In the genomic region with DNA sequence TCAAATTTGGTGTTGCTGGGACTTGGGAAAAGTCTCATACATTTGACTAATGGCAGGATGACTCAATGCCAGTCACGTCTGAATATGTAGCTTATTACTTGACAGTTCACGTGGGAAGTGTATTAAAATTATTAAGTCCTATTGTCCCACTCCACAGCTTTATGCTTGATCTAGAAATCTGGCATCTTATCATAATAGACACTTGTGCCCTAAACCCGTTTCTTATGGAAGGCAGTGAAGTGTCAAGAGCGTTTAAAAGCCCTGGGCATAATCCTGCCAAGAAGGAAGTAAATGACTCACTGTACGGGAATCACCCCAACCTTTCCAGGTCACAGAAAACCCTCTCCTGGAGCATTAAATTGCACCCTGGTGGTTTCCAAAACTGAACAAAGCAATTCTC, we compare ENCODE assay signal across 13 cellular contexts.
DNase-seq lines count a peak whose midpoint lies in the region; ATAC-seq and TF ChIP-seq lines count a peak whose summit lies in the region.
"Had no signal": no experiment of that assay in that cellular context is flagged by ENCODE, and none has a peak within 500 bp of the region (broad histone marks: within the 10 kb centered on the region; RNA-seq: fewer than 3 reads in every experiment).

No MANE protein-coding gene starts in this region.

- no peak overlapping the region for H4K5ac ChIP-seq in IMR-90 (ENCODE audit: low read depth, low read length)

- no peaks in the 10 kb centered on the region for H3K9me3 ChIP-seq in A673 (ENCODE audit: low read depth, low read length, poor library complexity, severe bottlenecking)
- no peaks in the 10 kb centered on the region for H3K9me3 ChIP-seq in IMR-90 (ENCODE audit: control insufficient read depth, insufficient read depth, low read length)
- no peaks in the 10 kb centered on the region for H3K9me3 ChIP-seq in mammary epithelial cell (replicated peaks; ENCODE audit: insufficient read depth, low read length)
- no peaks in the 10 kb centered on the region for H3K9me3 ChIP-seq in lung (ENCODE audit: control insufficient read depth in 2 of 2, insufficient read depth in 1 of 2, low read length in 1 of 2)
- no peaks in the 10 kb centered on the region for H3K9me3 ChIP-seq in CD8-positive, alpha-beta memory T cell (ENCODE audit: low read length)

- no peaks in the 10 kb centered on the region for H3K9me3 Mint-ChIP-seq in CD8-positive, alpha-beta memory T cell
- H3K9me3 Mint-ChIP-seq: activated CD4-positive, alpha-beta T cell treated with anti-CD3 and anti-CD28 coated beads, Interleukin-2, amount 10 ng/mL, durations not matched to agents 7 days and 5 days; stimulated activated memory B cell treated with anti-CD40 and anti-IgM and Interleukin-4, amounts not matched to agents 10 μg/mL and 1 μg/mL and 100 μg/mL, for 72 hours had no signal

- no peak for TF ChIP-seq RAD21 in IMR-90 (IDR thresholded peaks at IDR 0.05; ENCODE audit: low read length)

- peaks cover 49% of the 10 kb centered on the region for H3K4me1 ChIP-seq in A673 (ENCODE audit: insufficient read depth, low read length, poor library complexity, severe bottlenecking)
- H3K4me1 ChIP-seq in IMR-90 (ENCODE audit: control insufficient read depth, insufficient read depth, low read length), result peaks cover 5% of the 10 kb centered on the region
- peaks cover 24% of the 10 kb centered on the region for H3K4me1 ChIP-seq in mammary epithelial cell (ENCODE audit: insufficient read depth, low read length)
- peaks cover 0 to 8% of the 10 kb centered on the region in 2 donors for H3K4me1 ChIP-seq in lung (ENCODE audit: control insufficient read depth in 2 of 2, insufficient read depth in 2 of 2, low read length in 2 of 2)
- peaks cover 3% of the 10 kb centered on the region for H3K4me1 ChIP-seq in CD8-positive, alpha-beta memory T cell (ENCODE audit: insufficient read depth, low read length)

- ATAC-seq in IMR-90 (ENCODE audit: low read depth) (no peak), lung (ENCODE audit: insufficient read depth, low FRiP score) (peak; percentile 79), HG03139 (IDR thresholded peaks at IDR 0.05; ENCODE audit: unreplicated experiment) (no peak)
- ATAC-seq: stimulated activated memory B cell treated with anti-CD40 and anti-IgM and Interleukin-4, amounts not matched to agents 10 μg/mL and 1 μg/mL and 100 μg/mL, for 72 hours had no signal

- CTCF ChIA-PET in A673 (lab: Charles Lee) (no interaction called here), IMR-90 (lab: Yijun Ruan, JAX) (no interaction called here), mammary epithelial cell (lab: Charles Lee; ENCODE audit: low non-redundant PET) (interaction anchor here (1.0 kb wide), 1 partner anchor 9 kb away, joined by 3 read pairs; no protein-coding TSS in a partner anchor)
- CTCF ChIA-PET in CD8-positive, alpha-beta memory T cell (lab: Charles Lee), result no interaction called here

- H3K36me3 ChIP-seq in A673 (ENCODE audit: insufficient read depth, low read length, poor library complexity, severe bottlenecking) (peaks cover 11% of the 10 kb centered on the region), IMR-90 (ENCODE audit: control insufficient read depth, insufficient read depth, low read length) (peaks cover 4% of the 10 kb centered on the region; the same call in 1 of the 2 replicates), mammary epithelial cell (ENCODE audit: insufficient read depth, low read length) (peaks cover 7% of the 10 kb centered on the region), lung (ENCODE audit: control insufficient read depth in 2 of 2, insufficient read depth in 2 of 2, low read length in 2 of 2) (no peaks in the 10 kb centered on the region)
- H3K36me3 ChIP-seq in CD8-positive, alpha-beta memory T cell (ENCODE audit: insufficient read depth, low read length), result no peaks in the 10 kb centered on the region

- H3K4me3 Mint-ChIP-seq in CD8-positive, alpha-beta memory T cell, result no peak overlapping the region
- H3K4me3 Mint-ChIP-seq: activated CD4-positive, alpha-beta T cell treated with anti-CD3 and anti-CD28 coated beads, Interleukin-2, amount 10 ng/mL, durations not matched to agents 7 days and 5 days; stimulated activated memory B cell treated with anti-CD40 and anti-IgM and Interleukin-4, amounts not matched to agents 10 μg/mL and 1 μg/mL and 100 μg/mL, for 72 hours had no signal

- H4K91ac ChIP-seq in IMR-90 (ENCODE audit: insufficient read depth, low read depth, low read length), result no peak overlapping the region

- no peak overlapping the region for H3K18ac ChIP-seq in IMR-90 (ENCODE audit: low read depth, low read length)

- H3K14ac ChIP-seq in IMR-90 (replicated peaks; ENCODE audit: low read depth, low read length), result no peak overlapping the region

- H3K27me3 Mint-ChIP-seq in CD8-positive, alpha-beta memory T cell, result peaks cover 0 to 3% of the 10 kb centered on the region in 2 donors
- H3K27me3 Mint-ChIP-seq: activated CD4-positive, alpha-beta T cell treated with anti-CD3 and anti-CD28 coated beads, Interleukin-2, amount 10 ng/mL, durations not matched to agents 7 days and 5 days; stimulated activated memory B cell treated with anti-CD40 and anti-IgM and Interleukin-4, amounts not matched to agents 10 μg/mL and 1 μg/mL and 100 μg/mL, for 72 hours had no signal

- H2BK120ac ChIP-seq in IMR-90 (ENCODE audit: low read depth, low read length), result no peak overlapping the region

- no peak overlapping the region for H3K23ac ChIP-seq in IMR-90 (ENCODE audit: low read depth, low read length)

- H3K4ac ChIP-seq in IMR-90 (ENCODE audit: low read depth, low read length), result no peak overlapping the region

- DNase-seq in A673 (ENCODE audit: low spot score), result peak; percentile 62
- DNase-seq in IMR-90, result peak; percentile 34
- DNase-seq in mammary epithelial cell, result peak; percentile 80
- DNase-seq in lung (ENCODE audit: low spot score), result peak; percentile 33
- DNase-seq in LoVo (ENCODE audit: low spot score), result no peak
- no peak for DNase-seq in CD8-positive, alpha-beta memory T cell
- no peak for DNase-seq in putamen (ENCODE audit: low spot score)
- DNase-seq: activated CD4-positive, alpha-beta T cell treated with anti-CD3 and anti-CD28 coated beads, Interleukin-2, amount 10 ng/mL, durations not matched to agents 7 days and 5 days; amygdala; NCI-H1105 treated with DMSO at 0.1 percent for 48 hours; right cardiac atrium had no signal

- no peak overlapping the region for H2AK5ac ChIP-seq in IMR-90 (ENCODE audit: low read depth, low read length)

- dilution Hi-C loops in IMR-90 (cut with HindIII; ENCODE audit: low sequenced_read_pairs, unreplicated experiment), result no loop called here
- dilution Hi-C loops in mammary epithelial cell (cut with HindIII; ENCODE audit: low sequenced_read_pairs), result no loop called here

- H3K79me2 ChIP-seq in mammary epithelial cell (ENCODE audit: insufficient read depth, low read length), result peaks cover 44% of the 10 kb centered on the region

- peaks cover 4 to 6% (median 5%) of the 10 kb centered on the region in 3 donors for H3K4me1 Mint-ChIP-seq in CD8-positive, alpha-beta memory T cell

- no peak overlapping the region for H3K27ac Mint-ChIP-seq in CD8-positive, alpha-beta memory T cell
- H3K27ac Mint-ChIP-seq: activated CD4-positive, alpha-beta T cell treated with anti-CD3 and anti-CD28 coated beads, Interleukin-2, amount 10 ng/mL, durations not matched to agents 7 days and 5 days; stimulated activated memory B cell treated with anti-CD40 and anti-IgM and Interleukin-4, amounts not matched to agents 10 μg/mL and 1 μg/mL and 100 μg/mL, for 72 hours had no signal

- TF ChIP-seq POLR2A in IMR-90 (IDR thresholded peaks at IDR 0.05; ENCODE audit: low read depth, low read length), result no peak

- H2BK5ac ChIP-seq in IMR-90 (ENCODE audit: low read depth, low read length, poor library complexity, severe bottlenecking), result no peak overlapping the region

- intact Hi-C loops in A673 (cut with micrococcal nuclease; ENCODE audit: unreplicated experiment), result no loop called here
- intact Hi-C loops in IMR-90 (cut with micrococcal nuclease), result no loop called here
- intact Hi-C loops in mammary epithelial cell (cut with micrococcal nuclease), result no loop called here

- TF ChIP-seq CTCF in A673 (conservative IDR thresholded peaks at IDR 0.05; ENCODE audit: low read depth, low read length) (no peak), IMR-90 (conservative IDR thresholded peaks at IDR 0.05; ENCODE audit: low read depth, low read length) (no peak), mammary epithelial cell (conservative IDR thresholded peaks at IDR 0.05 in 1 of 2, IDR thresholded peaks at IDR 0.05 in 1 of 2; ENCODE audit: extremely low read depth in 1 of 2, insufficient read depth in 1 of 2, low read depth in 1 of 2, low read length in 2 of 2) (no peak), lung (IDR thresholded peaks at IDR 0.05; ENCODE audit: control extremely low read depth, extremely low read depth) (no peak)

- H3K4me2 ChIP-seq in IMR-90 (ENCODE audit: low read depth, low read length), result no peak overlapping the region
- peak overlapping the region; percentile 37 for H3K4me2 ChIP-seq in mammary epithelial cell (ENCODE audit: insufficient read depth, low read depth, low read length)

- H3K56ac ChIP-seq in IMR-90 (ENCODE audit: extremely low read depth, insufficient read depth, low read length), result no peak overlapping the region

- H2BK20ac ChIP-seq in IMR-90 (ENCODE audit: low read depth, low read length), result no peak overlapping the region

- H3K4me3 ChIP-seq in A673 (ENCODE audit: low read depth, low read length, poor library complexity, severe bottlenecking) (no peak overlapping the region), IMR-90 (ENCODE audit: insufficient read depth, low read depth, low read length) (no peak overlapping the region), mammary epithelial cell (replicated peaks in 1 of 3; ENCODE audit: insufficient read depth in 1 of 3, low read depth in 2 of 3, low read length in 3 of 3) (no peak overlapping the region), lung (no peak overlapping the region)
- H3K4me3 ChIP-seq in CD8-positive, alpha-beta memory T cell (ENCODE audit: low read length), result no peak overlapping the region

- no peak overlapping the region for H3K9ac ChIP-seq in IMR-90 (ENCODE audit: low read depth, low read length)
- no peak overlapping the region for H3K9ac ChIP-seq in mammary epithelial cell (ENCODE audit: insufficient read depth, low read length)

- H3K9me1 ChIP-seq in IMR-90 (ENCODE audit: insufficient read depth, low read length), result no peaks in the 10 kb centered on the region

- BruUV-seq in A673 (replicated peaks; lab: Mats Ljungman, UMichigan), result no TSS peak
- BruUV-seq in IMR-90 (replicated peaks; lab: Mats Ljungman, UMichigan), result no TSS peak
- BruUV-seq in mammary epithelial cell (replicated peaks; lab: Mats Ljungman, UMichigan), result no TSS peak

- no CpG with 5 or more reads among the region's 5 CpGs for WGBS in IMR-90 (ENCODE audit: extremely low coverage in 2 of 2, insufficient read length in 1 of 2), 2 experiments
- 0% methylated on average over 5 of the region's 5 CpGs for WGBS in mammary epithelial cell (ENCODE audit: low coverage, missing lambda C conversion rate)
- 48 to 80% methylated on average over 5 of the region's 5 CpGs for WGBS in lung, 2 donors

- no peak overlapping the region for H2BK15ac ChIP-seq in IMR-90 (ENCODE audit: low read depth, low read length)

- no peak overlapping the region for H2AFZ ChIP-seq in IMR-90 (replicated peaks; ENCODE audit: low read length, poor library complexity)
- no peak overlapping the region for H2AFZ ChIP-seq in mammary epithelial cell (ENCODE audit: low read depth, low read length)

- in situ Hi-C loops in IMR-90 (cut with MboI; ENCODE audit: low sequenced_read_pairs), result no loop called here
- in situ Hi-C loops in mammary epithelial cell (cut with MboI; ENCODE audit: low sequenced_read_pairs in 2 of 2), result no loop called here

- H3K27me3 ChIP-seq in A673 (replicated peaks; ENCODE audit: insufficient read depth, low read depth, low read length, poor library complexity) (no peaks in the 10 kb centered on the region), IMR-90 (ENCODE audit: control insufficient read depth, insufficient read depth, low read length) (no peaks in the 10 kb centered on the region), mammary epithelial cell (ENCODE audit: insufficient read depth, low read length) (no peaks in the 10 kb centered on the region), lung (ENCODE audit: control insufficient read depth, insufficient read depth) (no peaks in the 10 kb centered on the region)
- H3K27me3 ChIP-seq in CD8-positive, alpha-beta memory T cell (ENCODE audit: insufficient read depth, low read length, poor library complexity, severe bottlenecking), result no peaks in the 10 kb centered on the region

- H3K27ac ChIP-seq in A673 (ENCODE audit: low read depth, low read length, poor library complexity, severe bottlenecking), result peak overlapping the region; percentile 3
- no peak overlapping the region for H3K27ac ChIP-seq in IMR-90 (ENCODE audit: insufficient read depth, low read length)
- H3K27ac ChIP-seq in mammary epithelial cell (ENCODE audit: insufficient read depth, low read depth, low read length), result peak overlapping the region; percentile 52
- H3K27ac ChIP-seq in lung (ENCODE audit: low read depth in 1 of 2, low read length in 1 of 2), result peak overlapping the region in 1 of 2 donors; percentile 53
- no peak overlapping the region for H3K27ac ChIP-seq in CD8-positive, alpha-beta memory T cell (ENCODE audit: low read depth, low read length)

- H4K20me1 ChIP-seq in IMR-90 (ENCODE audit: insufficient read depth, low read length) (no peaks in the 10 kb centered on the region), mammary epithelial cell (ENCODE audit: insufficient read depth, low read length) (no peaks in the 10 kb centered on the region)

- POLR2A ChIA-PET in A673 (lab: Charles Lee; ENCODE audit: low non-redundant PET), result no interaction called here
- POLR2A ChIA-PET in IMR-90 (lab: Charles Lee; ENCODE audit: unreplicated experiment), result no interaction called here
- POLR2A ChIA-PET in CD8-positive, alpha-beta memory T cell (lab: Charles Lee), result no interaction called here

- H3K79me1 ChIP-seq in IMR-90 (ENCODE audit: low read depth in 1 of 2, low read length in 2 of 2), result peaks cover 8 to 11% of the 10 kb centered on the region in 2 experiments; a peak in 2 of 4 replicates

- H3K36me3 Mint-ChIP-seq in CD8-positive, alpha-beta memory T cell, result no peaks in the 10 kb centered on the region

- no peak overlapping the region for H2AK9ac ChIP-seq in IMR-90 (replicated peaks; ENCODE audit: low read depth, low read length, poor library complexity)

- H4K8ac ChIP-seq in IMR-90 (ENCODE audit: low read depth in 2 of 2, low read length in 2 of 2), result no peak overlapping the region

Comparison
In these comparisons a context has a peak if more than half of its experiments do, and no peak if none do; other contexts are left out.
1. DNase-seq: peak in A673 (single experiment), IMR-90 (single experiment), mammary epithelial cell (single experiment) and lung (single experiment); none in LoVo (single experiment), CD8-positive, alpha-beta memory T cell (0 of 5) and putamen (single experiment).
2. H3K27ac ChIP-seq: peak in A673 (single experiment) and mammary epithelial cell (single experiment); none in IMR-90 (single experiment) and CD8-positive, alpha-beta memory T cell (single experiment).